8 cellular contexts compared by ENCODE assay signal in the genomic region with DNA sequence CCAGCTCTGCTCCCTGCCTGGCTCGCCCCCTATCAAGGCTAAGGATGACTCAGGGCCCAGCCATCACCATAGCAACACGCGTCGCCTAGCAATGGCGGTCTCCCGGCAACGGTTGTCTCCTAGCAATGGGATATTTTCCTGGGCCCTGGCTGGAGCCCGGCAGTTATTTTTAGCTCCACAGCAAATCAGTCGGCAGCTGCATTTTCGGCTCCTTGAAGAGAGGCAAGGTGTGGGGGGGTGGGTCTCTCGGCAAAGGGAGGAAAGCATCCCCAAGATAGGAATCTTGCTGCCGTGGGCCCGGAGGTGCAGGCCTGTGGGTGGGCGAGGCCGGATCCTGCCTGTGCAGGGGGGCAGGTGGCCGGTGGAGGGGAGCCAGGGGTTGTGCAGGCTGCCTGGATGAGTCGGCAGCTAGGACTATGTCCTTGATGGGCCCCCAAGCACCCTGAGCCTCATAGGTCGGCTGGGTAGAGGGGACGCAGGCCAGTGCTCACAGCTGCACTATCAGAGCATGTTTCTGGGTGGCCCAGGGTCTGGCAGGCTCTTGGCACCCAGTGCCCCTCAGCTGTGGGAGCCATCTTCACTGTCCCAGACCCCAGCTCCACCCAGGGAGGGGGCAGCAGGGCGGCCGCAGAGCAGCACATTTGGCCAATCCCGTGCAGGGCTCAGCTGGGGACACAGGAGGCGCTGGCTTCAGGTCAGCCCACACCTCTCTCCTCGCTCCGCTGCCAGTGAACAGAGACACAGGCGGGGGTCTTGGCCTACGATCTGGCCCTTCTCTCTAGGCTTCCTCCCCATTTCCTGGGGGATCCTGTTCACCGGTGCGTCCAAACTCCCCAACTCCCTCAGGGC. TPM values are rescaled to one million over a fixed set of nuclear protein-coding genes. Genes with fewer than 3 reads are reported as not detected.
DNase-seq lines count a peak whose midpoint lies in the region; ATAC-seq, FAIRE-seq and TF ChIP-seq lines count a peak whose summit lies in the region.

No MANE protein-coding gene starts in this region.

- no peak for FAIRE-seq in bronchial epithelial cell (lab: Jason Lieb, UNC)

- no peak overlapping the region for H3K4ac ChIP-seq in neuronal stem cell (ENCODE audit: low read length)

- H3K27me3 ChIP-seq in bronchial epithelial cell (ENCODE audit: control insufficient read depth, insufficient read depth, low read length) (peaks cover 20% of the 10 kb centered on the region), neuronal stem cell (ENCODE audit: control insufficient read depth in 3 of 3, insufficient read depth in 3 of 3, low read depth in 1 of 3, low read length in 3 of 3) (peaks cover 10 to 49% (median 15%) of the 10 kb centered on the region in 3 experiments)

- no peak overlapping the region for H4K8ac ChIP-seq in neuronal stem cell (ENCODE audit: low read depth, low read length)

- H3K18ac ChIP-seq in neuronal stem cell (ENCODE audit: low read length), result peak overlapping the region; percentile 91

- H3K79me1 ChIP-seq in neuronal stem cell (ENCODE audit: low read depth, low read length), result peaks cover 2% of the 10 kb centered on the region

- no peak overlapping the region for H2BK12ac ChIP-seq in neuronal stem cell (ENCODE audit: low read length)

- H2BK15ac ChIP-seq in neuronal stem cell (ENCODE audit: low read length), result peak overlapping the region; percentile 99

- peak overlapping the region; percentile 68 for H2AFZ ChIP-seq in neuronal stem cell (ENCODE audit: low read length)

- H3K36me3 ChIP-seq in bronchial epithelial cell (ENCODE audit: control insufficient read depth, insufficient read depth, low read length) (no peaks in the 10 kb centered on the region), neuronal stem cell (replicated peaks in 1 of 2; ENCODE audit: control insufficient read depth in 2 of 2, insufficient read depth in 2 of 2, low read length in 2 of 2) (no peaks in the 10 kb centered on the region)

- H3K4me2 ChIP-seq in neuronal stem cell (ENCODE audit: insufficient read depth, low read length, poor library complexity, severe bottlenecking), result peak overlapping the region; percentile 55

- H2BK5ac ChIP-seq in neuronal stem cell (ENCODE audit: low read length), result no peak overlapping the region

- no peak overlapping the region for H2BK120ac ChIP-seq in neuronal stem cell (ENCODE audit: low read depth, low read length)

- DNase-seq in GM04503 (ENCODE audit: low read depth) (peak; percentile 40), NCI-H2107 treated with DMSO at 0.1 percent for 48 hours (lab: John Stamatoyannopoulos, UW; ENCODE audit: unreplicated experiment) (peak; percentile 78), bronchial epithelial cell (ENCODE audit: low read depth) (peak; percentile 49), neuronal stem cell (ENCODE audit: low spot score) (peak; percentile 87), left lobe of liver (ENCODE audit: low spot score) (no peak)
- DNase-seq in stimulated activated CD4-positive, alpha-beta T cell treated with anti-CD3 and anti-CD28 coated beads, Interleukin-4, amount 100 ng/mL, for 4 hours, result no peak

- H2AK5ac ChIP-seq in neuronal stem cell (ENCODE audit: low read depth, low read length), result peak overlapping the region; percentile 100

- H3K4me1 ChIP-seq in neuronal stem cell (ENCODE audit: control insufficient read depth in 2 of 2, insufficient read depth in 1 of 2, low read depth in 1 of 2, low read length in 2 of 2), result peaks cover 27 to 52% of the 10 kb centered on the region in 2 donors

- no peaks in the 10 kb centered on the region for H3K9me3 ChIP-seq in neuronal stem cell (replicated peaks in 1 of 2; ENCODE audit: control insufficient read depth in 2 of 2, insufficient read depth in 1 of 2, low read depth in 1 of 2, low read length in 2 of 2)

- peak overlapping the region; percentile 99 for H3K23ac ChIP-seq in neuronal stem cell (ENCODE audit: low read depth, low read length, poor library complexity)

- no peak for TF ChIP-seq CTCF in bronchial epithelial cell (IDR thresholded peaks at IDR 0.05; ENCODE audit: insufficient read depth, low read length, severe bottlenecking)

- H3K4me3 ChIP-seq in bronchial epithelial cell (ENCODE audit: low read depth, low read length), result no peak overlapping the region
- peak overlapping the region; percentile 31 to 34 for H3K4me3 ChIP-seq in neuronal stem cell (ENCODE audit: low read length in 2 of 2)

- no CpG with 5 or more reads among the region's 29 CpGs for WGBS in neuronal stem cell (ENCODE audit: extremely low coverage in 2 of 2, insufficient read length in 2 of 2, insufficient replicate concordance in 1 of 2), 2 donors

- H3K14ac ChIP-seq in neuronal stem cell (ENCODE audit: low read length), result no peak overlapping the region

- no peak overlapping the region for H4K91ac ChIP-seq in neuronal stem cell (ENCODE audit: low read depth, low read length, poor library complexity)

- H3K9ac ChIP-seq in neuronal stem cell (ENCODE audit: low read depth, low read length, poor library complexity), result no peak overlapping the region

- H3K27ac ChIP-seq in neuronal stem cell (replicated peaks; ENCODE audit: low read length), result peak overlapping the region; percentile 63

- no peak for ATAC-seq in left lobe of liver
- no peak for ATAC-seq in HG02642 (IDR thresholded peaks at IDR 0.05; ENCODE audit: poor library complexity, unreplicated experiment)
- no peak for ATAC-seq in GM19395 (IDR thresholded peaks at IDR 0.05; ENCODE audit: unreplicated experiment)

RNA-seq across cellular contexts. Expression of a gene that starts 4.3 kb away (rescaled TPM):
- total RNA-seq in bronchial epithelial cell, result 0.53 and 0.64 TPM in 2 replicates
- 2.7 TPM for polyA plus RNA-seq in neuronal stem cell (2013, experiment 1 of 2)
- 2.7 TPM for polyA plus RNA-seq in neuronal stem cell (2013, experiment 2 of 2)
- 0.30 TPM for total RNA-seq in left lobe of liver

RNA-seq across cellular contexts. Expression of a gene that starts 5.0 kb away (rescaled TPM):
- total RNA-seq in bronchial epithelial cell (63.7 and 143 TPM in 2 replicates), left lobe of liver (60.0 TPM)
- 105 TPM for polyA plus RNA-seq in neuronal stem cell (2013, experiment 1 of 2)
- 98.3 TPM for polyA plus RNA-seq in neuronal stem cell (2013, experiment 2 of 2)

RNA-seq across cellular contexts. Expression of a gene that starts 11.1 kb away (rescaled TPM):
- total RNA-seq in bronchial epithelial cell, result 23.3 and 35.0 TPM in 2 replicates
- 30.9 TPM for polyA plus RNA-seq in neuronal stem cell (2013, experiment 1 of 2)
- polyA plus RNA-seq in neuronal stem cell (2013, experiment 2 of 2), result 29.0 TPM
- total RNA-seq in left lobe of liver, result 37.1 TPM

RNA-seq across cellular contexts. Expression of a gene that starts 16.4 kb away (rescaled TPM):
- 0.90 and 1.6 TPM in 2 replicates for total RNA-seq in bronchial epithelial cell
- polyA plus RNA-seq in neuronal stem cell (2013, experiment 1 of 2), result 1.7 TPM
- 1.4 TPM for polyA plus RNA-seq in neuronal stem cell (2013, experiment 2 of 2)
- total RNA-seq in left lobe of liver, result 0.38 TPM

RNA-seq across cellular contexts. Expression of a gene that starts 17.0 kb away (rescaled TPM):
- total RNA-seq in bronchial epithelial cell (25.2 and 33.2 TPM in 2 replicates), left lobe of liver (1.2 TPM)
- polyA plus RNA-seq in neuronal stem cell (2013, experiment 1 of 2), result 5.3 TPM
- 4.6 TPM for polyA plus RNA-seq in neuronal stem cell (2013, experiment 2 of 2)

Comparison
In these comparisons a context has a peak if more than half of its experiments do, and no peak if none do; other contexts are left out.
1. DNase-seq: peak in GM04503 (single experiment), NCI-H2107 treated with DMSO at 0.1 percent for 48 hours (single experiment), bronchial epithelial cell (single experiment) and neuronal stem cell (single experiment); none in left lobe of liver (single experiment) and stimulated activated CD4-positive, alpha-beta T cell treated with anti-CD3 and anti-CD28 coated beads, Interleukin-4, amount 100 ng/mL, for 4 hours (0 of 2).